ENCODE assay signal across 1 cellular context in the genomic region with DNA sequence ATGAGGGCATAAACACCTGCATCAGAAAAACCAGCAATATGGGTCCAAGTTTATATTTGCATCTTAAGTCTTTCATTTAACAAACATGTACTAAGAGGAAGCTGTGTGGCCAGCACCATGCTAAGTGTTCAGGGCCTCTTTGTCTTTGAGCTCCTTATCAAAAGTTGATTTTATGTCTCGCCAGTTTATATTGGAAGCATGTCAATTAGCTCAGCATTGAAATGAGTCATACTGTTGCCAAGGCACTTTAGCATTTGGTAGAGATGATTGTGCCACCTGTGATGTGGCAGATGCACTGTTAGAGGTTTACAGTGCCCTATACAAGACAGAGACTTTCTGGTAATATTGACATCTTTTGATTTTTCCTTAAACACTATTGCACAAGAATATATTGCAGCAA.
TF ChIP-seq lines count a peak whose summit lies in the region.

No MANE protein-coding gene starts in this region.

TF ChIP-seq in IMR-90, 13 proteins besides CTCF, POLR2A, EP300 and RAD21 (continued from another document):
- no peak for TF ChIP-seq USF2 (IDR thresholded peaks at IDR 0.05; ENCODE audit: low read depth, low read length)
